Comparison of ENCODE assay signal across 8 cellular contexts in genomic region chr7:143385891-143386781, GRCh38. TPM values are rescaled to one million over a fixed set of nuclear protein-coding genes. Genes with fewer than 3 reads are reported as not detected.
DNase-seq lines count a peak whose midpoint lies in the region; ATAC-seq, FAIRE-seq and TF ChIP-seq lines count a peak whose summit lies in the region.

No MANE protein-coding gene starts in this region.

- no peaks in the 10 kb centered on the region for H3K9me3 Mint-ChIP-seq in activated CD8-positive, alpha-beta memory T cell treated with anti-CD3 and anti-CD28 coated beads, Interleukin-2, amount 10 ng/mL, durations not matched to agents 7 days and 5 days (ENCODE audit: low read depth)
- no peaks in the 10 kb centered on the region for H3K9me3 Mint-ChIP-seq in activated T-cell treated with anti-CD3 and anti-CD28 coated beads, Interleukin-2, amount 50 U/mL, for 24 hours
- no peaks in the 10 kb centered on the region for H3K9me3 Mint-ChIP-seq in nephron progenitor cell

- H3K4me3 ChIP-seq in kidney (ENCODE audit: low read length in 2 of 2): peak overlapping the region in 1 of 2 donors; percentile 43
- H3K4me3 ChIP-seq in upper lobe of left lung: peak overlapping the region in 1 of 4 donors; percentile 93

- no peak overlapping the region for H3K9ac ChIP-seq in kidney (ENCODE audit: low read length in 2 of 2)

- ATAC-seq in activated CD8-positive, alpha-beta memory T cell treated with anti-CD3 and anti-CD28 coated beads, Interleukin-2, amount 10 ng/mL, durations not matched to agents 7 days and 5 days: peak; percentile 65
- ATAC-seq in upper lobe of left lung (ENCODE audit: low FRiP score in 2 of 2) (peak in 1 of 2 donors; percentile 1), HG02642 (IDR thresholded peaks at IDR 0.05; ENCODE audit: poor library complexity, unreplicated experiment) (no peak)

- intact Hi-C loops in kidney (cut with DNase I): no loop called here

- H3K27ac ChIP-seq in kidney (ENCODE audit: low read depth in 2 of 2, low read length in 2 of 2) (no peak overlapping the region), upper lobe of left lung (peak overlapping the region; percentile 59 to 99 (median 78))

- no peak for TF ChIP-seq CTCF in kidney (IDR thresholded peaks at IDR 0.05; ENCODE audit: borderline replicate concordance, extremely low read depth, insufficient read depth)
- no peak for TF ChIP-seq CTCF in upper lobe of left lung (IDR thresholded peaks at IDR 0.05)
- no peak for TF ChIP-seq CTCF in nephron progenitor cell (IDR thresholded peaks at IDR 0.05)

- H3K27ac Mint-ChIP-seq in activated CD8-positive, alpha-beta memory T cell treated with anti-CD3 and anti-CD28 coated beads, Interleukin-2, amount 10 ng/mL, durations not matched to agents 7 days and 5 days: no peak overlapping the region
- H3K27ac Mint-ChIP-seq in activated T-cell treated with anti-CD3 and anti-CD28 coated beads, Interleukin-2, amount 50 U/mL, for 24 hours: no peak overlapping the region
- no peak overlapping the region for H3K27ac Mint-ChIP-seq in nephron progenitor cell

- peak; percentile 80 for DNase-seq in activated CD8-positive, alpha-beta memory T cell treated with anti-CD3 and anti-CD28 coated beads, Interleukin-2, amount 10 ng/mL, durations not matched to agents 7 days and 5 days
- DNase-seq in activated CD8-positive, alpha-beta memory T cell treated with anti-CD3 and anti-CD28 coated beads, Interleukin-2, amount 50 U/mL, for 48 hours: no peak
- peak; percentile 50 for DNase-seq in activated T-cell treated with anti-CD3 and anti-CD28 coated beads, Interleukin-2, amount 50 U/mL, for 24 hours
- DNase-seq in kidney (peak; percentile 72), upper lobe of left lung (peak in 1 of 2 donors; percentile 69), nephron progenitor cell (no peak), occipital lobe (lab: John Stamatoyannopoulos, UW) (no peak)

- H3K36me3 ChIP-seq in kidney (ENCODE audit: control insufficient read depth in 1 of 2, insufficient read depth in 2 of 2, low read length in 2 of 2) (peaks cover 5 to 15% of the 10 kb centered on the region in 2 donors), upper lobe of left lung (peaks cover 22 to 61% (median 44%) of the 10 kb centered on the region in 4 donors)

- H3K4me1 Mint-ChIP-seq in activated CD8-positive, alpha-beta memory T cell treated with anti-CD3 and anti-CD28 coated beads, Interleukin-2, amount 10 ng/mL, durations not matched to agents 7 days and 5 days: peaks cover 14% of the 10 kb centered on the region
- H3K4me1 Mint-ChIP-seq in activated T-cell treated with anti-CD3 and anti-CD28 coated beads, Interleukin-2, amount 50 U/mL, for 24 hours (ENCODE audit: low read depth): peaks cover 21% of the 10 kb centered on the region
- H3K4me1 Mint-ChIP-seq in nephron progenitor cell: peaks cover 12% of the 10 kb centered on the region

- H3K36me3 Mint-ChIP-seq in activated CD8-positive, alpha-beta memory T cell treated with anti-CD3 and anti-CD28 coated beads, Interleukin-2, amount 10 ng/mL, durations not matched to agents 7 days and 5 days: peaks cover 17% of the 10 kb centered on the region
- peaks cover 35% of the 10 kb centered on the region for H3K36me3 Mint-ChIP-seq in activated T-cell treated with anti-CD3 and anti-CD28 coated beads, Interleukin-2, amount 50 U/mL, for 24 hours (ENCODE audit: low read depth)
- peaks cover 20% of the 10 kb centered on the region for H3K36me3 Mint-ChIP-seq in nephron progenitor cell (ENCODE audit: low read depth)

- H3K27me3 Mint-ChIP-seq in activated CD8-positive, alpha-beta memory T cell treated with anti-CD3 and anti-CD28 coated beads, Interleukin-2, amount 10 ng/mL, durations not matched to agents 7 days and 5 days: no peaks in the 10 kb centered on the region
- H3K27me3 Mint-ChIP-seq in activated T-cell treated with anti-CD3 and anti-CD28 coated beads, Interleukin-2, amount 50 U/mL, for 24 hours: no peaks in the 10 kb centered on the region
- no peaks in the 10 kb centered on the region for H3K27me3 Mint-ChIP-seq in nephron progenitor cell (ENCODE audit: low read depth, poor library complexity)

- H3K4me1 ChIP-seq in kidney (ENCODE audit: control insufficient read depth in 1 of 2, insufficient read depth in 1 of 2, low read depth in 1 of 2, low read length in 2 of 2) (peaks cover 12 to 24% of the 10 kb centered on the region in 2 donors), upper lobe of left lung (peaks cover 52 to 96% (median 73%) of the 10 kb centered on the region in 4 donors)

- H3K4me3 Mint-ChIP-seq in activated CD8-positive, alpha-beta memory T cell treated with anti-CD3 and anti-CD28 coated beads, Interleukin-2, amount 10 ng/mL, durations not matched to agents 7 days and 5 days: no peak overlapping the region
- H3K4me3 Mint-ChIP-seq in activated T-cell treated with anti-CD3 and anti-CD28 coated beads, Interleukin-2, amount 50 U/mL, for 24 hours: no peak overlapping the region
- no peak overlapping the region for H3K4me3 Mint-ChIP-seq in nephron progenitor cell

- no peak for TF ChIP-seq POLR2A in upper lobe of left lung (IDR thresholded peaks at IDR 0.05)

- no peak for TF ChIP-seq EP300 in upper lobe of left lung (IDR thresholded peaks at IDR 0.05)

- no peak for FAIRE-seq in kidney (lab: Jason Lieb, UNC)

- 33 to 42% methylated on average over 18 to 19 of the region's 19 CpGs for WGBS in upper lobe of left lung, 2 donors

- H3K9me3 ChIP-seq in kidney (ENCODE audit: control insufficient read depth in 1 of 2, low read length in 2 of 2): no peaks in the 10 kb centered on the region
- no peaks in the 10 kb centered on the region for H3K9me3 ChIP-seq in upper lobe of left lung

- CTCF ChIA-PET in activated CD8-positive, alpha-beta memory T cell treated with anti-CD3 and anti-CD28 coated beads, Interleukin-2, amount 10 ng/mL, durations not matched to agents 7 days and 5 days (lab: Charles Lee): interaction anchor here (0.7 to 1.4 kb wide), 4 partner anchors 23 to 146 kb away, joined by 3 to 7 read pairs (median 4); no protein-coding TSS in a partner anchor

- no peaks in the 10 kb centered on the region for H3K27me3 ChIP-seq in upper lobe of left lung

RNA-seq across cellular contexts. Expression of gene ZYX, which starts 5.0 kb away (rescaled TPM):
- 100 to 1,000 TPM; 173 to 212 TPM for total RNA-seq in activated CD8-positive, alpha-beta memory T cell treated with anti-CD3 and anti-CD28 coated beads, Interleukin-2, amount 10 ng/mL, durations not matched to agents 7 days and 5 days
- 193 TPM for total RNA-seq in kidney
- 50.1 TPM for polyA plus RNA-seq in kidney (ENCODE audit: insufficient read depth, low read depth, low replicate concordance)
- total RNA-seq in upper lobe of left lung: 100 to 1,000 TPM in 5 of 6 donors, 10 to 100 TPM in 1; 44.6 to 345 (median 222) TPM
- 9.4 TPM for total RNA-seq in occipital lobe

RNA-seq across cellular contexts. Expression of gene EPHA1, which starts 22.5 kb away (rescaled TPM):
- total RNA-seq in activated CD8-positive, alpha-beta memory T cell treated with anti-CD3 and anti-CD28 coated beads, Interleukin-2, amount 10 ng/mL, durations not matched to agents 7 days and 5 days: 1 to 10 TPM in 1 of 2 experiments, under 1 TPM in 1; 0.47 to 1.6 TPM
- total RNA-seq in kidney (22.3 TPM), upper lobe of left lung (10 to 100 TPM in 4 of 6 donors, 1 to 10 TPM in 2; 5.3 to 18.9 (median 13.0) TPM), occipital lobe (not detected)
- 6.9 TPM for polyA plus RNA-seq in kidney (ENCODE audit: insufficient read depth, low read depth, low replicate concordance)

RNA-seq across cellular contexts. Expression of gene FAM131B, which starts 23.6 kb away (rescaled TPM):
- total RNA-seq in activated CD8-positive, alpha-beta memory T cell treated with anti-CD3 and anti-CD28 coated beads, Interleukin-2, amount 10 ng/mL, durations not matched to agents 7 days and 5 days: 1 to 10 TPM; 2.3 to 2.6 TPM
- total RNA-seq in kidney (0.82 TPM), upper lobe of left lung (1 to 10 TPM in 1 of 6 donors, under 1 TPM in 4, not detected in 1; 0.59 to 5.7 (median 0.67) TPM), occipital lobe (91.1 TPM)
- 0.19 TPM for polyA plus RNA-seq in kidney (ENCODE audit: insufficient read depth, low read depth, low replicate concordance)

RNA-seq across cellular contexts. Expression of gene TAS2R60, which starts 57.1 kb away (rescaled TPM):
- total RNA-seq in activated CD8-positive, alpha-beta memory T cell treated with anti-CD3 and anti-CD28 coated beads, Interleukin-2, amount 10 ng/mL, durations not matched to agents 7 days and 5 days: not detected
- total RNA-seq in kidney (not detected), upper lobe of left lung (1 to 10 TPM in 2 of 6 donors, under 1 TPM in 1, not detected in 3; 0.83 to 3.1 (median 1.2) TPM), occipital lobe (not detected)
- not detected for polyA plus RNA-seq in kidney (ENCODE audit: insufficient read depth, low read depth, low replicate concordance)

Comparison
In these comparisons a context has a peak if more than half of its experiments do, and no peak if none do; other contexts are left out.
1. DNase-seq: peak in activated CD8-positive, alpha-beta memory T cell treated with anti-CD3 and anti-CD28 coated beads, Interleukin-2, amount 10 ng/mL, durations not matched to agents 7 days and 5 days (single experiment), activated T-cell treated with anti-CD3 and anti-CD28 coated beads, Interleukin-2, amount 50 U/mL, for 24 hours (single experiment) and kidney (single experiment); none in activated CD8-positive, alpha-beta memory T cell treated with anti-CD3 and anti-CD28 coated beads, Interleukin-2, amount 50 U/mL, for 48 hours (single experiment), nephron progenitor cell (single experiment) and occipital lobe (single experiment).
2. H3K27ac ChIP-seq: peak in upper lobe of left lung (4 of 4); none in kidney (0 of 2).
3. RNA of gene FAM131B, which starts 23.6 kb away (total RNA-seq): 91.1 TPM in occipital lobe (single experiment); 2.3 to 2.6 TPM in activated CD8-positive, alpha-beta memory T cell treated with anti-CD3 and anti-CD28 coated beads, Interleukin-2, amount 10 ng/mL, durations not matched to agents 7 days and 5 days, 0.82 TPM in kidney (single experiment) and 0.59 to 5.7 TPM in upper lobe of left lung; every median in the first group is over 10 times any median in the second.